In genomic region chr11:118610220-118610772, GRCh38 we compare ENCODE assay signal across 8 cellular contexts. TPM values are rescaled to one million over a fixed set of nuclear protein-coding genes. Genes with fewer than 3 reads are reported as not detected.
DNase-seq lines count a peak whose midpoint lies in the region; ATAC-seq and TF ChIP-seq lines count a peak whose summit lies in the region.

No MANE protein-coding gene starts in this region.

- WGBS in psoas muscle, 3 donors, result 50 to 67% (median 54%) methylated on average over 35 to 42 of the region's 42 CpGs

- peaks cover 7% of the 10 kb centered on the region; the same call in 1 of the 2 replicates for H3F3A ChIP-seq in DOHH2 (ENCODE audit: control insufficient read depth, insufficient read depth)

- H3K27me3 Mint-ChIP-seq in activated B cell treated with CpG ODN at 0.5 μM for 24 hours, result peaks cover 32% of the 10 kb centered on the region

- no peak overlapping the region for H3K27ac ChIP-seq in DOHH2 (ENCODE audit: low read depth, low read length)
- peak overlapping the region; percentile 74 for H3K27ac ChIP-seq in psoas muscle

- peak; percentile 24 for DNase-seq in activated B cell treated with CpG ODN at 0.5 μM for 24 hours
- no peak for DNase-seq in foreskin fibroblast
- no peak for DNase-seq in psoas muscle
- no peak for DNase-seq in COLO668 (lab: John Stamatoyannopoulos, UW; ENCODE audit: unreplicated experiment)
- DNase-seq in LoVo (ENCODE audit: low spot score), result no peak

- peak overlapping the region; percentile 84 for H3K4me2 ChIP-seq in DOHH2 (ENCODE audit: low read length)

- H3K9me2 ChIP-seq in DOHH2 (replicated peaks; ENCODE audit: control insufficient read depth, low read length), result no peaks in the 10 kb centered on the region

- ATAC-seq in activated B cell treated with CpG ODN at 0.5 μM for 24 hours (ENCODE audit: low read depth), result no peak
- no peak for ATAC-seq in psoas muscle
- ATAC-seq in HG03571 (IDR thresholded peaks at IDR 0.05; ENCODE audit: unreplicated experiment), result no peak
- no peak for ATAC-seq in HG02678 (IDR thresholded peaks at IDR 0.05; ENCODE audit: unreplicated experiment)

- H3K27me3 ChIP-seq in DOHH2 (ENCODE audit: control insufficient read depth, low read length) (peaks cover 61% of the 10 kb centered on the region), psoas muscle (ENCODE audit: insufficient read depth in 3 of 3, low read length in 2 of 3) (no peaks in the 10 kb centered on the region)

- H3K4me1 ChIP-seq in DOHH2 (ENCODE audit: control insufficient read depth, low read length) (peaks cover 38% of the 10 kb centered on the region), psoas muscle (peaks cover 5% of the 10 kb centered on the region)

- H3K9me3 Mint-ChIP-seq in activated B cell treated with CpG ODN at 0.5 μM for 24 hours, result no peaks in the 10 kb centered on the region

- H3K4me3 ChIP-seq in DOHH2 (ENCODE audit: low read length) (peak overlapping the region; percentile 67), foreskin fibroblast (ENCODE audit: low read depth in 1 of 2, low read length in 2 of 2) (peak overlapping the region; percentile 83 to 96), psoas muscle (peak overlapping the region; percentile 68)

- no peaks in the 10 kb centered on the region for H3K36me3 Mint-ChIP-seq in activated B cell treated with CpG ODN at 0.5 μM for 24 hours (ENCODE audit: low read depth)

- peaks cover 26% of the 10 kb centered on the region for H3K4me1 Mint-ChIP-seq in activated B cell treated with CpG ODN at 0.5 μM for 24 hours

- intact Hi-C loops in activated B cell treated with CpG ODN at 0.5 μM for 24 hours (cut with micrococcal nuclease) (loop anchor here (1.0 kb wide), 1 partner anchor 38 kb away; the partner anchor contains the start of gene ARCN1), psoas muscle (cut with DNase I) (no loop called here)

- no peaks in the 10 kb centered on the region for H3K36me3 ChIP-seq in DOHH2 (ENCODE audit: control insufficient read depth, low read length)
- H3K36me3 ChIP-seq in psoas muscle (ENCODE audit: insufficient read depth in 1 of 2, low read depth in 1 of 2), result peaks cover 0 to 9% of the 10 kb centered on the region in 2 donors

- POLR2A ChIA-PET in activated B cell treated with CpG ODN at 0.5 μM for 24 hours (lab: Charles Lee), result interaction anchor here (0.6 kb wide), 1 partner anchor 267 kb away, joined by 3 read pairs; no protein-coding TSS in a partner anchor

- peak overlapping the region; percentile 80 for H3K4me3 Mint-ChIP-seq in activated B cell treated with CpG ODN at 0.5 μM for 24 hours

- CTCF ChIA-PET in activated B cell treated with CpG ODN at 0.5 μM for 24 hours (lab: Charles Lee), result interaction anchor here (3.0 kb wide), 1 partner anchor 15 kb away, joined by 12 read pairs; no protein-coding TSS in a partner anchor

- no peak overlapping the region for H3K27ac Mint-ChIP-seq in activated B cell treated with CpG ODN at 0.5 μM for 24 hours

- H3K9me3 ChIP-seq in DOHH2 (ENCODE audit: control insufficient read depth, insufficient read depth, low read length), result no peaks in the 10 kb centered on the region
- no peaks in the 10 kb centered on the region for H3K9me3 ChIP-seq in psoas muscle

- no peak for TF ChIP-seq CTCF in DOHH2 (IDR thresholded peaks at IDR 0.05; ENCODE audit: low read depth, low read length, poor library complexity, severe bottlenecking)
- TF ChIP-seq CTCF in activated B cell treated with CpG ODN at 0.5 μM for 24 hours (IDR thresholded peaks at IDR 0.05), result no peak
- TF ChIP-seq CTCF in foreskin fibroblast (IDR thresholded peaks at IDR 0.05; ENCODE audit: low read depth, low read length), result no peak
- TF ChIP-seq CTCF in psoas muscle (IDR thresholded peaks at IDR 0.05), result no peak

- no peaks in the 10 kb centered on the region for H3K79me2 ChIP-seq in DOHH2 (ENCODE audit: control insufficient read depth, low read length)

- H4K20me1 ChIP-seq in DOHH2 (ENCODE audit: control insufficient read depth, insufficient read depth, low read depth, low read length), result no peaks in the 10 kb centered on the region

RNA-seq across cellular contexts. Expression of gene PHLDB1, which starts 2.9 kb away (rescaled TPM):
- total RNA-seq in activated B cell treated with CpG ODN at 0.5 μM for 24 hours (1.3 and 2.6 TPM in 2 replicates), psoas muscle (10 to 100 TPM; 27.7 to 45.8 (median 34.2) TPM)
- polyA plus RNA-seq in psoas muscle, result 10 to 100 TPM; 12.6 to 19.2 (median 12.7) TPM

RNA-seq across cellular contexts. Expression of gene ARCN1, which starts 38.1 kb away (rescaled TPM):
- total RNA-seq in activated B cell treated with CpG ODN at 0.5 μM for 24 hours (91.3 and 94.7 TPM in 2 replicates), psoas muscle (10 to 100 TPM; 54.2 to 65.7 (median 60.1) TPM)
- polyA plus RNA-seq in psoas muscle, result 10 to 100 TPM; 49.4 to 76.3 (median 73.9) TPM

RNA-seq across cellular contexts. Expression of gene IFT46, which starts 44.6 kb away (rescaled TPM):
- total RNA-seq in activated B cell treated with CpG ODN at 0.5 μM for 24 hours (13.8 and 13.9 TPM in 2 replicates), psoas muscle (10 to 100 TPM; 10.2 to 16.0 (median 13.4) TPM)
- polyA plus RNA-seq in psoas muscle, result 10 to 100 TPM in 2 of 3 donors, 1 to 10 TPM in 1; 5.1 to 28.5 (median 11.7) TPM
